Comparison of ENCODE assay signal across 8 cellular contexts in the genomic region with DNA sequence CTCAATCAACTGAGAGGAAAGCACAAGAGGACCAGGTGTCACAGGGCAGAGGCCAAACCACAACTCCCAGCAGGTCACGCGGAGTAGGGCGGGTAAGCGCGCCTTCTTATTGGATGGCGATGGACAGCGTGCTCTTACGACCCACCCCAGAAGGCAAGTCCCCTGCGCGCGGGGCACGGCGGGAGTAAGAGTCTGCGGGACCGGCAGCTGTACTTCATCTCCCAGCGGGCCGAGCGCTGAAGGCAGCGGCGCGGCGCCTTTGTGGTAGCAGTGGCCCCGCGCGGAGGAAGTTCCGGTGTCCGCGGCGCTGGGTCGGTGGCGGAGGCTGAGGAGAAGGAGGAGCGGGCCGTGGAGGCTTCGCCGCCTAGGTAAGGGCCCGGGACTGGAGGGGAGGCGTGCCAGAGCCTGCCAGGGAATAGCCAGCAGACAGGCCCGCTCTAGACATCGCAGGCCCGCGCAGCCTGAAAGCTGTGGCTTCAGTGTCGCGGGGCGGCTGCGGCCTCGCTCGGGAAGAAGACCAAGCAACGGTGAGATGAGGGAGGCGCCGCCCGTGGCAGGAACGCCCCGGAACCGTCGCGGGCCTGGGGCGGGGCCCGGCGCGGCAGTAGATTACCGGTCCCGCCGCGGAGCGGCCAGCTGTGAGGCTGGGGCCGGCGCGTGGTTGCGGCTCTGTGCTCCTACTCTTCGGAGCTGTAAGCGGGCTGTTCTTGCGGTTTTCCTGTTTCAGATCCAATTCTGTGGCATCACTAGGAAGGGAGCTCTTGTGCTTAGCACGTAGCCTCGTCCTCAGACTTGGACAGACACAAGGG. TPM values are rescaled to one million over a fixed set of nuclear protein-coding genes. Genes with fewer than 3 reads are reported as not detected.
DNase-seq lines count a peak whose midpoint lies in the region; ATAC-seq, FAIRE-seq and TF ChIP-seq lines count a peak whose summit lies in the region.

A gene with protein sequence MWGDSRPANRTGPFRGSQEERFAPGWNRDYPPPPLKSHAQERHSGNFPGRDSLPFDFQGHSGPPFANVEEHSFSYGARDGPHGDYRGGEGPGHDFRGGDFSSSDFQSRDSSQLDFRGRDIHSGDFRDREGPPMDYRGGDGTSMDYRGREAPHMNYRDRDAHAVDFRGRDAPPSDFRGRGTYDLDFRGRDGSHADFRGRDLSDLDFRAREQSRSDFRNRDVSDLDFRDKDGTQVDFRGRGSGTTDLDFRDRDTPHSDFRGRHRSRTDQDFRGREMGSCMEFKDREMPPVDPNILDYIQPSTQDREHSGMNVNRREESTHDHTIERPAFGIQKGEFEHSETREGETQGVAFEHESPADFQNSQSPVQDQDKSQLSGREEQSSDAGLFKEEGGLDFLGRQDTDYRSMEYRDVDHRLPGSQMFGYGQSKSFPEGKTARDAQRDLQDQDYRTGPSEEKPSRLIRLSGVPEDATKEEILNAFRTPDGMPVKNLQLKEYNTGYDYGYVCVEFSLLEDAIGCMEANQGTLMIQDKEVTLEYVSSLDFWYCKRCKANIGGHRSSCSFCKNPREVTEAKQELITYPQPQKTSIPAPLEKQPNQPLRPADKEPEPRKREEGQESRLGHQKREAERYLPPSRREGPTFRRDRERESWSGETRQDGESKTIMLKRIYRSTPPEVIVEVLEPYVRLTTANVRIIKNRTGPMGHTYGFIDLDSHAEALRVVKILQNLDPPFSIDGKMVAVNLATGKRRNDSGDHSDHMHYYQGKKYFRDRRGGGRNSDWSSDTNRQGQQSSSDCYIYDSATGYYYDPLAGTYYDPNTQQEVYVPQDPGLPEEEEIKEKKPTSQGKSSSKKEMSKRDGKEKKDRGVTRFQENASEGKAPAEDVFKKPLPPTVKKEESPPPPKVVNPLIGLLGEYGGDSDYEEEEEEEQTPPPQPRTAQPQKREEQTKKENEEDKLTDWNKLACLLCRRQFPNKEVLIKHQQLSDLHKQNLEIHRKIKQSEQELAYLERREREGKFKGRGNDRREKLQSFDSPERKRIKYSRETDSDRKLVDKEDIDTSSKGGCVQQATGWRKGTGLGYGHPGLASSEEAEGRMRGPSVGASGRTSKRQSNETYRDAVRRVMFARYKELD (plus strand): TSS at position 293 of the 809 bp plus-strand sequence. CDS start 22,492 bp downstream, outside the sequence.

- peak within 1 kb of the TSS; percentile 100 for H3K4me3 Mint-ChIP-seq in Calu3 (ENCODE audit: low read depth, unreplicated experiment)

- peaks cover 28% of the 10 kb centered on the region for H3K36me3 Mint-ChIP-seq in Calu3 (ENCODE audit: insufficient read depth, unreplicated experiment)

- intact Hi-C loops in Calu3 (cut with micrococcal nuclease; ENCODE audit: unreplicated experiment) = no loop called here

- no peaks in the 10 kb centered on the region for H3K9me3 Mint-ChIP-seq in Calu3 (ENCODE audit: low read depth, unreplicated experiment)

- no peak within 1 kb of the TSS for H2AFZ ChIP-seq in OCI-LY1 (ENCODE audit: low read length)

- H3K27me3 ChIP-seq in HUES64 (ENCODE audit: insufficient read depth, low read length) = no peaks in the 10 kb centered on the region
- no peaks in the 10 kb centered on the region for H3K27me3 ChIP-seq in OCI-LY1 (ENCODE audit: insufficient read depth, low read length)

- H3F3A ChIP-seq in OCI-LY1 (ENCODE audit: insufficient read depth, low read length) = no peaks in the 10 kb centered on the region

- peak; percentile 96 for DNase-seq in Calu3
- peak; percentile 92 for DNase-seq in activated CD8-positive, alpha-beta memory T cell treated with anti-CD3 and anti-CD28 coated beads, Interleukin-2, amount 50 U/mL, for 4 hours
- DNase-seq in stimulated activated CD8-positive, alpha-beta memory T cell treated with anti-CD3 and anti-CD28 coated beads, Interleukin-15, amount 100 ng/mL, for 4 hours (ENCODE audit: low read depth in 2 of 2) = peak; percentile 85 to 90

- peak within 1 kb of the TSS; percentile 97 for H3K4me3 ChIP-seq in HUES64 (ENCODE audit: low read length)
- peak within 1 kb of the TSS; percentile 82 for H3K4me3 ChIP-seq in OCI-LY1 (ENCODE audit: low read depth, low read length, poor library complexity, severe bottlenecking)
- H3K4me3 ChIP-seq in mesodermal cell (ENCODE audit: extremely low read depth, insufficient read depth, low read length, poor library complexity, severe bottlenecking) = peak within 1 kb of the TSS; percentile 79

- H3K4me2 ChIP-seq in OCI-LY1 (ENCODE audit: low read length) = peak within 1 kb of the TSS; percentile 91

- H3K9ac ChIP-seq in HUES64 (ENCODE audit: low read depth, low read length) (peak within 1 kb of the TSS; percentile 92), OCI-LY1 (ENCODE audit: low read length) (peak within 1 kb of the TSS; percentile 80)

- peak; percentile 89 for ATAC-seq in GM21447 (IDR thresholded peaks at IDR 0.05; ENCODE audit: unreplicated experiment)

- peak; percentile 91 for FAIRE-seq in endometrium (lab: Jason Lieb, UNC)

- no peaks in the 10 kb centered on the region for H3K9me3 ChIP-seq in HUES64 (ENCODE audit: insufficient read depth, low read depth, low read length)
- no peaks in the 10 kb centered on the region for H3K9me3 ChIP-seq in OCI-LY1 (ENCODE audit: low read length)
- H3K9me3 ChIP-seq in mesodermal cell (ENCODE audit: control insufficient read depth, low read length) = no peaks in the 10 kb centered on the region

- no peaks in the 10 kb centered on the region for H3K9me2 ChIP-seq in OCI-LY1 (ENCODE audit: low read depth, low read length)

- H3K4me1 ChIP-seq in HUES64 (ENCODE audit: insufficient read depth, low read length) (no peaks in the 10 kb centered on the region), OCI-LY1 (ENCODE audit: insufficient read depth, low read length, severe bottlenecking) (peaks cover 26% of the 10 kb centered on the region), mesodermal cell (ENCODE audit: control insufficient read depth, insufficient read depth, low read length, poor library complexity, severe bottlenecking) (no peaks in the 10 kb centered on the region)

- CTCF ChIA-PET in Calu3 (lab: Charles Lee) = interaction anchor here (0.7 to 2.6 kb wide), 7 partner anchors 9 to 127 kb away, joined by 3 to 10 read pairs (median 4); partner anchors contain the start of gene MON1A

- H3K27me3 Mint-ChIP-seq in Calu3 (ENCODE audit: unreplicated experiment) = no peaks in the 10 kb centered on the region

- TF ChIP-seq CTCF in Calu3 (IDR thresholded peaks at IDR 0.05; ENCODE audit: unreplicated experiment) (no peak), OCI-LY1 (IDR thresholded peaks at IDR 0.05; ENCODE audit: low read length) (no peak)

- WGBS in HUES64 = under 1% methylated on average over 74 of the region's 74 CpGs
- WGBS in mesodermal cell (ENCODE audit: insufficient coverage in 2 of 2), 2 experiments = 0 to 1% methylated on average over 64 to 73 of the region's 74 CpGs

- H3K79me2 ChIP-seq in OCI-LY1 (ENCODE audit: insufficient read depth, low read length) = peaks cover 44% of the 10 kb centered on the region

- H3K27ac ChIP-seq in HUES64 (ENCODE audit: low read depth, low read length) (peak within 1 kb of the TSS; percentile 97), OCI-LY1 (ENCODE audit: low read depth, low read length, poor library complexity, severe bottlenecking) (peak within 1 kb of the TSS; percentile 77), mesodermal cell (ENCODE audit: low read depth, low read length, severe bottlenecking) (peak within 1 kb of the TSS; percentile 93)

- H3K4me1 Mint-ChIP-seq in Calu3 (ENCODE audit: low read depth, unreplicated experiment) = peaks cover 8% of the 10 kb centered on the region

- TSS peak; percentile 72 for BruUV-seq in Calu3 (replicated peaks; lab: Mats Ljungman, UMichigan)

- H3K36me3 ChIP-seq in HUES64 (ENCODE audit: insufficient read depth, low read length) = peaks cover 6% of the 10 kb centered on the region; the same call in 1 of the 2 replicates
- H3K36me3 ChIP-seq in OCI-LY1 (ENCODE audit: insufficient read depth, low read length) = peaks cover 21% of the 10 kb centered on the region
- peaks cover 19% of the 10 kb centered on the region for H3K36me3 ChIP-seq in mesodermal cell (ENCODE audit: control insufficient read depth, insufficient read depth, low read length)

- H4K20me1 ChIP-seq in OCI-LY1 (ENCODE audit: insufficient read depth, low read length) = no peaks in the 10 kb centered on the region

- H3K27ac Mint-ChIP-seq in Calu3 (ENCODE audit: unreplicated experiment) = peak within 1 kb of the TSS; percentile 87

RNA-seq across cellular contexts. Expression of the gene that starts here (rescaled TPM):
- total RNA-seq in Calu3 (2022) = 69.6 and 72.1 TPM in 2 replicates
- 64.7 TPM for polyA plus RNA-seq in HUES64 (2013, experiment 1 of 2)
- 66.9 TPM for polyA plus RNA-seq in HUES64 (2013, experiment 2 of 2)
- 99.4 TPM for polyA plus RNA-seq in mesodermal cell (2013, experiment 1 of 2)
- 85.1 TPM for polyA plus RNA-seq in mesodermal cell (2013, experiment 2 of 2)

Comparison
In these comparisons a context has a peak if more than half of its experiments do, and no peak if none do; other contexts are left out.
1. Peak in every context shown above with its lines: DNase-seq, ATAC-seq, H3K4me3 ChIP-seq and H3K27ac ChIP-seq.